17 cellular contexts compared by ENCODE assay signal in the genomic region with DNA sequence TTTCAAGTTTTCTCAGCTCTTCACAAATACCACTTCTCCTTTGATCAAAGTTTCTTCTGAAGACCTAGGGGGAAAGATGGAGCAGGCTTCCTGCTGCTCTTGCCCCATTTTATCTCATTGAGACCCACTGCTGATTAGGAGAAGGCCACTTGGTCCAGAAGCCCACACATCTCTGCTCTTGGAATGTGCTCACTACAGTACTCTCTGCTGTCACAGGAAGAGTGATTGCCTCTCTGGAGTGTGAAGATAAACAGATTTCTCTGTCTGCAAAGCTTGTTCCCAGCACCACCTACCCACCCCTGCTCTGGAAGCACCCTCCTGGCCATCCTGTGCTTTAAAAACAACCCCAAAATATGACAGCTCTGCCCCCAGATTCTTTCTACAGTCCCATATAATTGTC. TPM values are rescaled to one million over a fixed set of nuclear protein-coding genes. Genes with fewer than 3 reads are reported as not detected.
"Had no signal": no experiment of that assay in that cellular context is flagged by ENCODE, and none has a peak within 500 bp of the region (broad histone marks: within the 10 kb centered on the region; RNA-seq: fewer than 3 reads in every experiment).

No MANE protein-coding gene starts in this region.

- H3K4me3 ChIP-seq: lung, suprapubic skin, upper lobe of right lung had no signal

- H3K4me1 ChIP-seq: suprapubic skin, upper lobe of right lung had no signal

- H3K36me3 Mint-ChIP-seq: activated naive CD4-positive, alpha-beta T cell treated with anti-CD3 and anti-CD28 coated beads, Interleukin-2, amount 10 ng/mL, durations not matched to agents 7 days and 5 days; immature natural killer cell; natural killer cell; WTC11 had no signal

- H3K9me3 Mint-ChIP-seq: activated CD4-positive, alpha-beta T cell treated with anti-CD3 and anti-CD28 coated beads, Interleukin-2, amount 10 ng/mL, durations not matched to agents 7 days and 5 days; activated naive CD4-positive, alpha-beta T cell treated with anti-CD3 and anti-CD28 coated beads, Interleukin-2, amount 10 ng/mL, durations not matched to agents 7 days and 5 days; activated T-helper 17 cell treated with anti-CD3 and anti-CD28 coated beads, Interleukin-2, amount 50 U/mL, for 72 hours; immature natural killer cell; WTC11 had no signal

- H3K27me3 ChIP-seq: suprapubic skin, upper lobe of right lung had no signal

- H3K36me3 ChIP-seq: suprapubic skin, upper lobe of right lung had no signal

- H3K27ac ChIP-seq: suprapubic skin, upper lobe of right lung had no signal

- H3K4me3 Mint-ChIP-seq: activated CD4-positive, alpha-beta T cell treated with anti-CD3 and anti-CD28 coated beads, Interleukin-2, amount 10 ng/mL, durations not matched to agents 7 days and 5 days; activated naive CD4-positive, alpha-beta T cell treated with anti-CD3 and anti-CD28 coated beads, Interleukin-2, amount 10 ng/mL, durations not matched to agents 7 days and 5 days; activated T-helper 17 cell treated with anti-CD3 and anti-CD28 coated beads, Interleukin-2, amount 50 U/mL, for 72 hours; immature natural killer cell; natural killer cell; WTC11 had no signal

- ATAC-seq: activated T-helper 17 cell treated with anti-CD3 and anti-CD28 coated beads, Interleukin-2, amount 50 U/mL, for 72 hours; esophagus mucosa; left cardiac atrium; natural killer cell; stimulated activated naive CD8-positive, alpha-beta T cell treated with anti-CD3 and anti-CD28 coated beads, Interleukin-15, Interleukin-2, amounts not matched to agents 100 U/mL and 50 U/mL, for 24 hours; upper lobe of right lung; WTC11 had no signal

- H3K27me3 Mint-ChIP-seq: activated T-helper 17 cell treated with anti-CD3 and anti-CD28 coated beads, Interleukin-2, amount 50 U/mL, for 72 hours had no signal

- H3K9me3 ChIP-seq: suprapubic skin, upper lobe of right lung had no signal

- DNase-seq: activated CD4-positive, alpha-beta T cell treated with anti-CD3 and anti-CD28 coated beads, Interleukin-2, amount 10 ng/mL, durations not matched to agents 7 days and 5 days; activated naive CD4-positive, alpha-beta T cell treated with anti-CD3 and anti-CD28 coated beads, Interleukin-2, amount 10 ng/mL, durations not matched to agents 7 days and 5 days; activated T-cell treated with anti-CD3 and anti-CD28 coated beads for 4 hours; central memory CD4-positive, alpha-beta T cell; immature natural killer cell; left cardiac atrium; natural killer cell; stimulated activated CD4-positive, alpha-beta T cell treated with anti-CD3 and anti-CD28 coated beads, Interleukin-2, amount 100 ng/mL, for 48 hours; stimulated activated naive CD8-positive, alpha-beta T cell treated with anti-CD3 and anti-CD28 coated beads, Interleukin-15, Interleukin-2, amounts not matched to agents 100 U/mL and 50 U/mL, for 24 hours; T-helper 1 cell; upper lobe of right lung had no signal

- H3K27ac Mint-ChIP-seq: activated CD4-positive, alpha-beta T cell treated with anti-CD3 and anti-CD28 coated beads, Interleukin-2, amount 10 ng/mL, durations not matched to agents 7 days and 5 days; activated naive CD4-positive, alpha-beta T cell treated with anti-CD3 and anti-CD28 coated beads, Interleukin-2, amount 10 ng/mL, durations not matched to agents 7 days and 5 days; activated T-helper 17 cell treated with anti-CD3 and anti-CD28 coated beads, Interleukin-2, amount 50 U/mL, for 72 hours; immature natural killer cell; natural killer cell; WTC11 had no signal

- H3K4me1 Mint-ChIP-seq: activated CD4-positive, alpha-beta T cell treated with anti-CD3 and anti-CD28 coated beads, Interleukin-2, amount 10 ng/mL, durations not matched to agents 7 days and 5 days; activated naive CD4-positive, alpha-beta T cell treated with anti-CD3 and anti-CD28 coated beads, Interleukin-2, amount 10 ng/mL, durations not matched to agents 7 days and 5 days; activated T-helper 17 cell treated with anti-CD3 and anti-CD28 coated beads, Interleukin-2, amount 50 U/mL, for 72 hours; immature natural killer cell; natural killer cell had no signal

RNA-seq across cellular contexts. Expression of gene PRTG, which starts 41.3 kb away (rescaled TPM):
- total RNA-seq: activated CD4-positive, alpha-beta T cell treated with anti-CD3 and anti-CD28 coated beads, Interleukin-2, amount 10 ng/mL, durations not matched to agents 7 days and 5 days; activated CD8-positive, alpha-beta memory T cell treated with anti-CD3 and anti-CD28 coated beads for 36 hours; activated T-helper 17 cell treated with anti-CD3 and anti-CD28 coated beads, Interleukin-2, amount 50 U/mL, for 72 hours; natural killer cell had no signal
- polyA plus RNA-seq: immature natural killer cell had no signal
